25 cellular contexts compared by ENCODE assay signal in the genomic region with DNA sequence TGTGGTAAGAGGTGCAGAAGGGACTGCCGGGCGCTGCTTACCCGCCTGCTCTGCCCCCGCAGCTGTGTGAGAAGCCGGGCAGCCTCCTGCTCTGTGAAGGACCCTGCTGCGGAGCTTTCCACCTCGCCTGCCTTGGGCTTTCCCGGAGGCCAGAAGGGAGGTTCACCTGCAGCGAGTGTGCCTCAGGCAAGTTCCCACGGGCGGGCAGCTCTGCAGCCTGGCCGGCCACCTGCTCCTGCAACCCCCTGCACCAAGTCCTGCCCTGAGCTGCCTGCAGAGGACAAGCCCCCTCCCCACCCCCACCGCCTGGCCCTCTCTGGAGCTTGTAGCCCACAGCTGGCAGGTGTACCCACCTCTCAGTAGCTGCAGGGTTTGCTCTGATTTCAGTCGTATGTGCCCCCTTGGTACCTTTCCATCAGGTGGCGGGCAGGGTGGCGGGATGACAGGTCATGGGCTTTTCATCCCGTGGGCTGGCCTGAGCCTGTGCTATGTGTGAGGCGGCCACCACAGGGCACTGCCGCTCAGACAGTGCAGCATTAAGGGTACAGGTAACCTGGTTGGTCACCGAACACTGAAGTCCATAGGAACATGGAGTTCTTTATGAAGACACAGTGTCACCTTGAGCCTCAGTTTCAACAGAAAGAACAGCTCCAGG. TPM values are rescaled to one million over a fixed set of nuclear protein-coding genes. Genes with fewer than 3 reads are reported as not detected.
DNase-seq lines count a peak whose midpoint lies in the region; ATAC-seq, FAIRE-seq and TF ChIP-seq lines count a peak whose summit lies in the region.
"Had no signal": no experiment of that assay in that cellular context is flagged by ENCODE, and none has a peak within 500 bp of the region (broad histone marks: within the 10 kb centered on the region; RNA-seq: fewer than 3 reads in every experiment).

No MANE protein-coding gene starts in this region.

- no peak overlapping the region for H3K4me3 Mint-ChIP-seq in brain
- no peak overlapping the region for H3K4me3 Mint-ChIP-seq in T-helper 17 cell
- H3K4me3 Mint-ChIP-seq: CD4-positive, alpha-beta T cell had no signal

- H3K27me3 Mint-ChIP-seq in brain (no peaks in the 10 kb centered on the region), T-helper 17 cell (no peaks in the 10 kb centered on the region)
- H3K27me3 Mint-ChIP-seq: CD4-positive, alpha-beta T cell had no signal

- TF ChIP-seq RAD21 in HepG2 (CRISPR knock-in tag; IDR thresholded peaks at IDR 0.05) = no peak

- H3K27ac Mint-ChIP-seq in brain (peak overlapping the region in 3 of 5 experiments; percentile 60 to 93 (median 81)), T-helper 17 cell (no peak overlapping the region)
- H3K27ac Mint-ChIP-seq: CD4-positive, alpha-beta T cell had no signal

- H3K27me3 ChIP-seq in HepG2 (ENCODE audit: control insufficient read depth in 1 of 2, insufficient read depth in 2 of 2, low read length in 2 of 2) (no peaks in the 10 kb centered on the region), right lobe of liver (no peaks in the 10 kb centered on the region), mesenchymal stem cell (ENCODE audit: control insufficient read depth in 1 of 2, insufficient read depth in 1 of 2, low read length in 2 of 2) (no peaks in the 10 kb centered on the region), tibial artery (no peaks in the 10 kb centered on the region)
- H3K27me3 ChIP-seq: BLaER1, SJCRH30 had no signal

- peaks cover 42% of the 10 kb centered on the region for H3K36me3 Mint-ChIP-seq in brain
- no peaks in the 10 kb centered on the region for H3K36me3 Mint-ChIP-seq in T-helper 17 cell (ENCODE audit: low read depth)

- H3K9me3 ChIP-seq in HepG2 (ENCODE audit: low read length) (no peaks in the 10 kb centered on the region), right lobe of liver (no peaks in the 10 kb centered on the region), mesenchymal stem cell (ENCODE audit: control insufficient read depth, low read length) (no peaks in the 10 kb centered on the region), T-helper 17 cell (ENCODE audit: control insufficient read depth, low read length, poor library complexity, severe bottlenecking) (no peaks in the 10 kb centered on the region), tibial artery (no peaks in the 10 kb centered on the region)
- H3K9me3 ChIP-seq: BLaER1, SJCRH30 had no signal

- no peak overlapping the region for H2AK5ac ChIP-seq in mesenchymal stem cell (ENCODE audit: low read length, severe bottlenecking)

- WGBS in HepG2 (ENCODE audit: low lambda C conversion rate) = 87% methylated on average over 3 of the region's 20 CpGs
- WGBS in right lobe of liver (ENCODE audit: insufficient coverage, low coverage, low lambda C conversion rate, missing lambda C conversion rate) = 75% methylated on average over 2 of the region's 20 CpGs
- WGBS in mesenchymal stem cell = 98% methylated on average over 20 of the region's 20 CpGs

- BruUV-seq in HepG2 (replicated peaks; lab: Mats Ljungman, UMichigan) = no TSS peak

- H4K8ac ChIP-seq in mesenchymal stem cell (ENCODE audit: low read length) = no peak overlapping the region

- no peak overlapping the region for H3K18ac ChIP-seq in mesenchymal stem cell (ENCODE audit: low read depth in 1 of 2, low read length in 2 of 2)

- no peak overlapping the region for H3K23ac ChIP-seq in mesenchymal stem cell (ENCODE audit: low read length in 2 of 2)

- H3K4me1 ChIP-seq in HepG2 (ENCODE audit: insufficient read depth, low read length) = no peaks in the 10 kb centered on the region
- no peaks in the 10 kb centered on the region for H3K4me1 ChIP-seq in right lobe of liver
- H3K4me1 ChIP-seq in mesenchymal stem cell (ENCODE audit: control insufficient read depth, insufficient read depth, low read depth, low read length) = peaks cover 2% of the 10 kb centered on the region
- no peaks in the 10 kb centered on the region for H3K4me1 ChIP-seq in tibial artery
- H3K4me1 ChIP-seq: BLaER1, SJCRH30 had no signal

- in situ Hi-C loops in HepG2 (cut with HindIII; ENCODE audit: extremely low pct_ligation_motif_present, low pct_unique_long_range_greater_than_20kb) = no loop called here
- in situ Hi-C loops in ACHN (cut with HindIII; ENCODE audit: low pct_ligation_motif_present, low pct_unique_long_range_greater_than_20kb, low sequenced_read_pairs) = no loop called here

- no peaks in the 10 kb centered on the region for H3K9me3 Mint-ChIP-seq in brain
- H3K9me3 Mint-ChIP-seq: CD4-positive, alpha-beta T cell had no signal

- CTCF ChIA-PET in HepG2 (lab: Yijun Ruan, JAX; ENCODE audit: low intra/inter-chr PET ratio, low total read pairs) = no interaction called here

- POLR2A ChIA-PET in HepG2 (lab: Yijun Ruan, JAX) = no interaction called here

- H3K4me3 ChIP-seq in HepG2 (replicated peaks in 1 of 3; ENCODE audit: insufficient read depth in 1 of 3, low read depth in 2 of 3, low read length in 3 of 3) = no peak overlapping the region
- H3K4me3 ChIP-seq in right lobe of liver = no peak overlapping the region
- H3K4me3 ChIP-seq in mesenchymal stem cell (ENCODE audit: insufficient read depth in 1 of 2, low read depth in 1 of 2, low read length in 2 of 2) = no peak overlapping the region
- H3K4me3 ChIP-seq in tibial artery = no peak overlapping the region
- H3K4me3 ChIP-seq: BLaER1, SJCRH30 had no signal

- H3K36me3 ChIP-seq in HepG2 (replicated peaks in 1 of 2; ENCODE audit: control insufficient read depth in 1 of 2, insufficient read depth in 2 of 2, low read length in 2 of 2) = peaks cover 27 to 77% of the 10 kb centered on the region in 2 experiments
- H3K36me3 ChIP-seq in right lobe of liver = peaks cover 0 to 10% (median 3%) of the 10 kb centered on the region in 4 donors
- H3K36me3 ChIP-seq in mesenchymal stem cell (ENCODE audit: control insufficient read depth in 1 of 2, insufficient read depth in 2 of 2, low read depth in 1 of 2, low read length in 2 of 2) = peaks cover 51 to 57% of the 10 kb centered on the region in 2 experiments
- peaks cover 36 to 58% (median 45%) of the 10 kb centered on the region in 3 donors for H3K36me3 ChIP-seq in tibial artery

- no peaks in the 10 kb centered on the region for H4K20me1 ChIP-seq in HepG2 (ENCODE audit: insufficient read depth, low read length)

- H2BK5ac ChIP-seq in mesenchymal stem cell (ENCODE audit: low read depth, low read length, poor library complexity, severe bottlenecking) = no peak overlapping the region

- no peak overlapping the region for H2BK120ac ChIP-seq in mesenchymal stem cell (ENCODE audit: low read depth, low read length)

- no peaks in the 10 kb centered on the region for H3K79me2 ChIP-seq in HepG2 (ENCODE audit: insufficient read depth, low read length)

- H4K91ac ChIP-seq in mesenchymal stem cell (ENCODE audit: low read length) = peak overlapping the region; percentile 22

- no peak overlapping the region for H3K9ac ChIP-seq in HepG2 (ENCODE audit: insufficient read depth, low read depth, low read length)
- no peak overlapping the region for H3K9ac ChIP-seq in mesenchymal stem cell (ENCODE audit: low read length)
- H3K9ac ChIP-seq: BLaER1 had no signal

- TF ChIP-seq POLR2A in HepG2 (IDR thresholded peaks at IDR 0.05; ENCODE audit: insufficient read depth in 1 of 2, low read depth in 2 of 2, low read length in 2 of 2) = no peak
- no peak for TF ChIP-seq POLR2A in right lobe of liver (IDR thresholded peaks at IDR 0.05)

- H3K14ac ChIP-seq in mesenchymal stem cell (ENCODE audit: low read length in 2 of 2) = no peak overlapping the region

- no peak overlapping the region for H3K4me2 ChIP-seq in HepG2 (ENCODE audit: low read depth, low read length)
- H3K4me2 ChIP-seq in mesenchymal stem cell (ENCODE audit: low read length, poor library complexity, severe bottlenecking) = no peak overlapping the region
- H3K4me2 ChIP-seq: BLaER1 had no signal

- no peak for TF ChIP-seq CTCF in HepG2 (CRISPR knock-in tag; IDR thresholded peaks at IDR 0.05)
- no peak for TF ChIP-seq CTCF in right lobe of liver (IDR thresholded peaks at IDR 0.05)
- no peak for TF ChIP-seq CTCF in brain (conservative IDR thresholded peaks at IDR 0.05)
- TF ChIP-seq CTCF in tibial artery (IDR thresholded peaks at IDR 0.05) = no peak

- FAIRE-seq in HepG2 (lab: Jason Lieb, UNC) = no peak
- FAIRE-seq: D721Med, G401.6, H1, RCC 7860 had no signal

- H3K27ac ChIP-seq in HepG2 (ENCODE audit: extremely low read length, insufficient read depth, low read length) (no peak overlapping the region), right lobe of liver (no peak overlapping the region), mesenchymal stem cell (ENCODE audit: low read length, poor library complexity, severe bottlenecking) (no peak overlapping the region), tibial artery (no peak overlapping the region)
- H3K27ac ChIP-seq: BLaER1, HL-60, SJCRH30 had no signal

- H3K4me1 Mint-ChIP-seq in brain = no peaks in the 10 kb centered on the region
- H3K4me1 Mint-ChIP-seq in T-helper 17 cell = no peaks in the 10 kb centered on the region

- no peak overlapping the region for H2BK15ac ChIP-seq in mesenchymal stem cell (ENCODE audit: low read depth, poor library complexity, severe bottlenecking)

- TF ChIP-seq EP300 in HepG2 (IDR thresholded peaks at IDR 0.05; ENCODE audit: low read depth in 2 of 2, low read length in 2 of 2) (no peak), HepG2 (CRISPR knock-in tag; IDR thresholded peaks at IDR 0.05; ENCODE audit: borderline replicate concordance) (no peak)

- ATAC-seq in HepG2 = peak; percentile 15; the same call in 2 of the 3 replicates
- ATAC-seq in right lobe of liver = no peak
- no peak for ATAC-seq in T-helper 17 cell
- ATAC-seq: Right ventricle myocardium inferior had no signal

- H2AFZ ChIP-seq in HepG2 (ENCODE audit: low read length) (no peak overlapping the region), mesenchymal stem cell (ENCODE audit: low read depth, low read length) (no peak overlapping the region)

- intact Hi-C loops in HepG2 (cut with micrococcal nuclease; ENCODE audit: unreplicated experiment) (loop anchor here (5.0 kb wide), 1 partner anchor 375 kb away; no protein-coding TSS in a partner anchor), right lobe of liver (cut with DNase I) (no loop called here), tibial artery (cut with DNase I; ENCODE audit: low total_unique reads) (no loop called here)

- DNase-seq in HepG2 (ENCODE audit: low spot score) (no peak), right lobe of liver (no peak), mesenchymal stem cell (no peak), HK-2 (ENCODE audit: unreplicated experiment) (no peak), T-helper 17 cell (no peak), ACHN (no peak), tibial artery (no peak)
- DNase-seq: CD4-positive, alpha-beta T cell; HCEC 1CT; Karpas-422; NCI-H1092 treated with DMSO at 0.1 percent for 48 hours; NCI-H1436 treated with DMSO at 0.1 percent for 48 hours; NCI-H1930; NCI-H2107; NCI-H524; NCI-H774; SJCRH30 had no signal

- peaks cover 53% of the 10 kb centered on the region for H3K79me1 ChIP-seq in mesenchymal stem cell (replicated peaks; ENCODE audit: low read length, poor library complexity, severe bottlenecking)

- no peak overlapping the region for H2BK12ac ChIP-seq in mesenchymal stem cell (ENCODE audit: low read length in 2 of 2)

- H3K4ac ChIP-seq in mesenchymal stem cell (ENCODE audit: low read depth in 1 of 2, low read length in 2 of 2) = no peak overlapping the region

RNA-seq across cellular contexts. Expression of a gene that starts 56.6 kb away (rescaled TPM):
- total RNA-seq in HepG2 (2016; rRNA removed; fragmentation: Illumina TruSeq; extraction: Trizol) (11.4 and 18.5 TPM in 2 replicates), right lobe of liver (10 to 100 TPM in 2 of 6 experiments, 1 to 10 TPM in 4; 6.6 to 14.7 (median 8.7) TPM), T-helper 17 cell (10 to 100 TPM; 40.7 to 47.2 TPM)
- total RNA-seq in HepG2 (2016; cell fraction: cytosol; rRNA removed; fragmentation: Illumina TruSeq; extraction: Trizol; ENCODE audit: low read depth) = 11.0 and 11.5 TPM in 2 replicates
- total RNA-seq in HepG2 (2016; cell fraction: insoluble cytoplasmic fraction; rRNA removed; fragmentation: Illumina TruSeq; extraction: Trizol) = 10.3 and 19.4 TPM in 2 replicates
- total RNA-seq in HepG2 (2016; cell fraction: membrane; rRNA removed; fragmentation: Illumina TruSeq; extraction: Trizol) = 15.4 and 15.7 TPM in 2 replicates
- 15.3 and 18.5 TPM in 2 replicates for total RNA-seq in HepG2 (2016; cell fraction: nucleus; rRNA removed; fragmentation: Illumina TruSeq; extraction: Trizol)
- polyA plus RNA-seq in HepG2 (2011; rRNA removed) (13.3 and 14.6 TPM in 2 replicates), brain (ENCODE audit: insufficient read depth, low read depth, low replicate concordance) (57.1 TPM)
- polyA plus RNA-seq in HepG2 (2011; cell fraction: cytosol; rRNA removed) = 6.5 and 13.6 TPM in 2 replicates
- polyA plus RNA-seq in HepG2 (2011; cell fraction: nucleus; rRNA removed) = 45.3 and 58.0 TPM in 2 replicates
- polyA plus RNA-seq in HepG2 (2012) = 16.5 and 18.9 TPM in 2 replicates
- polyA plus RNA-seq in HepG2 (2016; cell fraction: cytosol; fragmentation: Illumina TruSeq; extraction: Trizol; ENCODE audit: low read depth) = 6.0 and 6.9 TPM in 2 replicates
- polyA plus RNA-seq in HepG2 (2016; cell fraction: insoluble cytoplasmic fraction; fragmentation: Illumina TruSeq; extraction: Trizol; ENCODE audit: low read depth) = 18.4 and 25.2 TPM in 2 replicates
- 9.2 and 10.2 TPM in 2 replicates for polyA plus RNA-seq in HepG2 (2016; cell fraction: membrane; fragmentation: Illumina TruSeq; extraction: Trizol; ENCODE audit: low read depth)
- polyA plus RNA-seq in HepG2 (2016; cell fraction: nucleus; fragmentation: Illumina TruSeq; extraction: Trizol; ENCODE audit: insufficient read depth, low read depth) = 43.4 and 47.9 TPM in 2 replicates
- 8.8 and 40.6 TPM in 2 replicates for polyA minus RNA-seq in HepG2 (2011; rRNA and poly(A)+ RNA removed; ENCODE audit: low replicate concordance)
- 11.3 and 19.9 TPM in 2 replicates for polyA minus RNA-seq in HepG2 (2011; cell fraction: cytosol; rRNA and poly(A)+ RNA removed)
- polyA minus RNA-seq in HepG2 (2011; cell fraction: nucleus; rRNA and poly(A)+ RNA removed) = 29.0 and 37.0 TPM in 2 replicates
- polyA plus RNA-seq in mesenchymal stem cell (2013, experiment 1 of 2) = 14.9 TPM
- polyA plus RNA-seq in mesenchymal stem cell (2013, experiment 2 of 2) = 15.1 TPM
